In the genomic region with DNA sequence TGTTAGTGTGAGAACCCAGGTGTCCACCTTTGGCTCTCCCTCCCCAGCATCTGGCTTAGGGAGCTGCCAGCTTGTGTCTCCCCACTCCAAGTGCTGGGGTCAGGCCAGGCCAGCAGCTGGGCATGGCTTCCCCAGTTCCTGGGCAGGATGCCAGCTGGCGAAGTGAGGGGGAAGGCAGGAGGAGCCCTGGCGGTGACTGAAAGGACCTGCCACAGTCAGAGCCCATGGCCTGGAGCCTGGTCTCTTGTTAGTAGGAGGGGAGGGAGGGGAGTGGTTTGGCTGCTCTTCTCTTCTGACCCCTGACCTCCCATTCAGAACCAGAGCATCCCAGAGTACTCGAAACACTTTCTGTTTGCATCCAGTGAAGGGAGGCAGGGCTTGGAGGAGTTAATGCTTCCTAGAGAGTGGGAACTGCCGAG, we compare ENCODE assay signal across 1 cellular context.
TF ChIP-seq lines count a peak whose summit lies in the region.

No MANE protein-coding gene starts in this region.

TF ChIP-seq in H1, 55 proteins besides CTCF, POLR2A, EP300 and RAD21:
- no peak for TF ChIP-seq ASH2L (IDR thresholded peaks at IDR 0.05; ENCODE audit: low read length)
- no peak for TF ChIP-seq CHD2 (IDR thresholded peaks at IDR 0.05; ENCODE audit: low read length)
- TF ChIP-seq JUN (IDR thresholded peaks at IDR 0.05; ENCODE audit: low read depth, low read length) = no peak
- no peak for TF ChIP-seq SUZ12 (IDR thresholded peaks at IDR 0.05; ENCODE audit: low read length)
- TF ChIP-seq EGR1 (IDR thresholded peaks at IDR 0.05; ENCODE audit: borderline replicate concordance, low read depth, low read length) = no peak
